In the genomic region with DNA sequence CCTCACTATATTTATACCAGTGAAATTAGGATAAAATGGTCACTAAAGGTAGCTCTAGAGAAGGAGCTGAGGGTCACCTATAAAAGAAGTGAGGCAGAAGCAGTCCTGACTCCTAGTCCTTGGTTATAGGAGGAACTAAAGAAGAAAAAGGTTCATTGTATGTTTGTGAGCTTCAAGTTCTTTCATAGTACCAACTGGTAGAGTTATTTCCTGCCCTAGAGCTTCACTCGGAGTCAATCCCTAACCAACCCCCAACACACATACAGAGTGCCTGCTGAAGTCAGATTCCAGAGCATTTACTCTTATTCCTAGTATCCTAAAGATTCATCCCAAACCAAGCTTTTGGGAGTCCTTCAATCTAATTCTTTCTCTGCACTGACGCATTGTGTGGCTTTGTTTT, we compare ENCODE assay signal across 23 cellular contexts.
"Had no signal": no experiment of that assay in that cellular context is flagged by ENCODE, and none has a peak within 500 bp of the region (broad histone marks: within the 10 kb centered on the region; RNA-seq: fewer than 3 reads in every experiment).

No MANE protein-coding gene starts in this region.

- H3K27ac ChIP-seq: SJSA1 had no signal

- H3K9ac ChIP-seq: SK-N-SH had no signal

- H3K36me3 ChIP-seq: SJSA1 had no signal

- H3K27ac Mint-ChIP-seq: T-cell had no signal

- H3K9me3 ChIP-seq: SJSA1, SK-N-SH had no signal

- H3K4me3 Mint-ChIP-seq: T-cell had no signal

- H3K27me3 ChIP-seq: SJSA1 had no signal

- H3K4me3 ChIP-seq: SJSA1 had no signal

- H3K36me3 Mint-ChIP-seq: T-cell had no signal

- DNase-seq: IMR-90, Kasumi-1, KG1, MV-4-11, NCI-H1048, NCI-H1105, NCI-H1417, NCI-H1436 treated with DMSO at 0.1 percent for 48 hours, NCI-H1694, NCI-H187 treated with DMSO at 0.1 percent for 48 hours, NCI-H2029 treated with DMSO at 0.1 percent for 48 hours, NCI-H2227 treated with DMSO at 0.1 percent for 48 hours, NCI-H524, NCI-H526 treated with DMSO at 0.1 percent for 48 hours, NCI-H748 treated with DMSO at 0.1 percent for 48 hours, Right ventricle myocardium superior, RPMI8226, SIG-M5, SK-N-SH, SW 1271, T-cell had no signal

- H3K4me2 ChIP-seq: SK-N-SH had no signal

- H3K9me2 ChIP-seq: SK-N-SH had no signal

- ATAC-seq: HepG2, T-cell had no signal
